ENCODE assay signal across 21 cellular contexts in genomic region chr6:167704396-167704801, GRCh38.
"Had no signal": no experiment of that assay in that cellular context is flagged by ENCODE, and none has a peak within 500 bp of the region (broad histone marks: within the 10 kb centered on the region; RNA-seq: fewer than 3 reads in every experiment).

No MANE protein-coding gene starts in this region.

- H3K27me3 ChIP-seq: left lung, pancreas, upper lobe of left lung had no signal

- H3K36me3 Mint-ChIP-seq: activated naive CD8-positive, alpha-beta T cell treated with anti-CD3 and anti-CD28 coated beads, Interleukin-2, amount 10 ng/mL, durations not matched to agents 7 days and 5 days; naive B cell; T-cell had no signal

- H3K9me3 ChIP-seq: left lung, mucosa of descending colon, pancreas, thoracic aorta, upper lobe of left lung had no signal

- H3K4me3 Mint-ChIP-seq: activated CD4-positive, alpha-beta memory T cell treated with anti-CD3 and anti-CD28 coated beads, Interleukin-2, amount 10 ng/mL, durations not matched to agents 7 days and 5 days; activated naive CD8-positive, alpha-beta T cell treated with anti-CD3 and anti-CD28 coated beads, Interleukin-2, amount 10 ng/mL, durations not matched to agents 7 days and 5 days; activated T-cell treated with anti-CD3 and anti-CD28 coated beads, Interleukin-2, amount 50 U/mL, for 24 hours had no signal

- DNase-seq: activated CD4-positive, alpha-beta memory T cell treated with anti-CD3 and anti-CD28 coated beads, Interleukin-2, amount 10 ng/mL, durations not matched to agents 7 days and 5 days; activated CD4-positive, alpha-beta T cell treated with anti-CD3 and anti-CD28 coated beads for 48 hours; activated CD4-positive, CD25-positive, alpha-beta regulatory T cell; activated naive CD4-positive, alpha-beta T cell treated with Interleukin-2 at 50 U/mL for 16 hours; activated naive CD8-positive, alpha-beta T cell treated with anti-CD3 and anti-CD28 coated beads, Interleukin-2, amount 10 ng/mL, durations not matched to agents 7 days and 5 days; activated T-cell treated with anti-CD3 and anti-CD28 coated beads, Interleukin-2, amount 50 U/mL, for 24 hours; amygdala; foreskin fibroblast; hippocampal formation; left lung; mammary epithelial cell; mucosa of descending colon; naive B cell; pancreas; stimulated activated CD4-positive, alpha-beta T cell treated with anti-CD3 and anti-CD28 coated beads, Interleukin-2, amount 100 ng/mL, for 48 hours; T-cell; T1000 had no signal

- H3K9me3 Mint-ChIP-seq: activated CD4-positive, alpha-beta memory T cell treated with anti-CD3 and anti-CD28 coated beads, Interleukin-2, amount 10 ng/mL, durations not matched to agents 7 days and 5 days; activated naive CD8-positive, alpha-beta T cell treated with anti-CD3 and anti-CD28 coated beads, Interleukin-2, amount 10 ng/mL, durations not matched to agents 7 days and 5 days; activated T-cell treated with anti-CD3 and anti-CD28 coated beads, Interleukin-2, amount 50 U/mL, for 24 hours; activated T-helper 2 cell treated with anti-CD3 and anti-CD28 coated beads, Interferon-gamma antibody, Interleukin-2, Interleukin-4, amounts not matched to agents 10 μg/mL and 5 μg/mL and 100 μg/mL, durations not matched to agents 14 hours and 24 hours and 36 hours; T-cell had no signal

- H3K27ac Mint-ChIP-seq: activated CD4-positive, alpha-beta memory T cell treated with anti-CD3 and anti-CD28 coated beads, Interleukin-2, amount 10 ng/mL, durations not matched to agents 7 days and 5 days; activated naive CD8-positive, alpha-beta T cell treated with anti-CD3 and anti-CD28 coated beads, Interleukin-2, amount 10 ng/mL, durations not matched to agents 7 days and 5 days; activated T-cell treated with anti-CD3 and anti-CD28 coated beads, Interleukin-2, amount 50 U/mL, for 24 hours; activated T-helper 2 cell treated with anti-CD3 and anti-CD28 coated beads, Interferon-gamma antibody, Interleukin-2, Interleukin-4, amounts not matched to agents 10 μg/mL and 5 μg/mL and 100 μg/mL, durations not matched to agents 14 hours and 24 hours and 36 hours; T-cell had no signal

- H3K36me3 ChIP-seq: left lung, pancreas, thoracic aorta, upper lobe of left lung had no signal

- H3K4me1 ChIP-seq: pancreas had no signal

- H3K27ac ChIP-seq: epithelial cell of prostate, left lung, pancreas, thoracic aorta, upper lobe of left lung had no signal

- H3K4me3 ChIP-seq: left lung, mucosa of descending colon, pancreas, thoracic aorta, upper lobe of left lung had no signal
